8 cellular contexts compared by ENCODE assay signal in genomic region chr11:112225753-112226061, GRCh38. TPM values are rescaled to one million over a fixed set of nuclear protein-coding genes. Genes with fewer than 3 reads are reported as not detected.
DNase-seq lines count a peak whose midpoint lies in the region; ATAC-seq and TF ChIP-seq lines count a peak whose summit lies in the region.

No MANE protein-coding gene starts in this region.

- H3K27me3 ChIP-seq in GM06990 (replicated peaks; ENCODE audit: control insufficient read depth, insufficient read depth, low read length), result no peaks in the 10 kb centered on the region

- peak overlapping the region; percentile 93 for H3K27ac Mint-ChIP-seq in glutamatergic neuron (ENCODE audit: unreplicated experiment)

- DNase-seq in GM06990 (ENCODE audit: extremely low read depth, insufficient read length), result no peak
- no peak for DNase-seq in glutamatergic neuron
- DNase-seq in renal cortical epithelial cell (ENCODE audit: low read depth), result peak; percentile 69
- no peak for DNase-seq in NCI-H1436 treated with DMSO at 0.1 percent for 48 hours (lab: John Stamatoyannopoulos, UW)
- no peak for DNase-seq in GOT3 (lab: John Stamatoyannopoulos, UW)
- DNase-seq in activated CD8-positive, alpha-beta memory T cell treated with anti-CD3 and anti-CD28 coated beads, Interleukin-2, amount 50 U/mL, for 4 hours, result no peak

- no peak for ATAC-seq in GM18907 (IDR thresholded peaks at IDR 0.05; ENCODE audit: unreplicated experiment)

- H3K9me3 Mint-ChIP-seq in glutamatergic neuron (ENCODE audit: unreplicated experiment), result peaks cover 2% of the 10 kb centered on the region

- H3K36me3 ChIP-seq in GM06990 (ENCODE audit: control insufficient read depth, insufficient read depth, low read length), result peaks cover 5% of the 10 kb centered on the region

- peak overlapping the region; percentile 75 for H3K4me3 ChIP-seq in GM06990 (replicated peaks; ENCODE audit: low read depth, low read length)
- H3K4me3 ChIP-seq in WI38 (ENCODE audit: low read depth, low read length), result peak overlapping the region; percentile 76

- peaks cover 4% of the 10 kb centered on the region for H3K27me3 Mint-ChIP-seq in glutamatergic neuron (ENCODE audit: unreplicated experiment)

- peaks cover 8% of the 10 kb centered on the region for H3K4me1 Mint-ChIP-seq in glutamatergic neuron (ENCODE audit: low read depth, unreplicated experiment)

- no peak for TF ChIP-seq CTCF in GM06990 (IDR thresholded peaks at IDR 0.05; ENCODE audit: insufficient read depth, low read length, poor library complexity, severe bottlenecking)
- no peak for TF ChIP-seq CTCF in WI38 (IDR thresholded peaks at IDR 0.05; ENCODE audit: low read depth, low read length)
- TF ChIP-seq CTCF in glutamatergic neuron (IDR thresholded peaks at IDR 0.05; ENCODE audit: partially characterized antibody, unreplicated experiment), result no peak

- H3K36me3 Mint-ChIP-seq in glutamatergic neuron (ENCODE audit: unreplicated experiment), result no peaks in the 10 kb centered on the region

- peak overlapping the region; percentile 89 for H3K4me3 Mint-ChIP-seq in glutamatergic neuron (ENCODE audit: unreplicated experiment)

RNA-seq across cellular contexts. Expression of gene PTS, which starts 0.5 kb away (rescaled TPM):
- total RNA-seq in glutamatergic neuron (ENCODE audit: unreplicated experiment), result 47.7 TPM
- 43.5 and 56.8 TPM in 2 replicates for total RNA-seq in renal cortical epithelial cell

RNA-seq across cellular contexts. Expression of gene PLET1, which starts 35.0 kb away (rescaled TPM):
- total RNA-seq in glutamatergic neuron (ENCODE audit: unreplicated experiment) (not detected), renal cortical epithelial cell (not detected in 2 replicates)

RNA-seq across cellular contexts. Expression of gene BCO2, which starts 50.4 kb away (rescaled TPM):
- total RNA-seq in glutamatergic neuron (ENCODE audit: unreplicated experiment) (2.6 TPM), renal cortical epithelial cell (0.75 TPM in 1 of 2 replicates, not detected in the other)

RNA-seq across cellular contexts. Expression of gene TEX12, which starts 58.5 kb away (rescaled TPM):
- total RNA-seq in glutamatergic neuron (ENCODE audit: unreplicated experiment) (not detected), renal cortical epithelial cell (not detected in 2 replicates)
